Comparison of ENCODE assay signal across 21 cellular contexts in the genomic region with DNA sequence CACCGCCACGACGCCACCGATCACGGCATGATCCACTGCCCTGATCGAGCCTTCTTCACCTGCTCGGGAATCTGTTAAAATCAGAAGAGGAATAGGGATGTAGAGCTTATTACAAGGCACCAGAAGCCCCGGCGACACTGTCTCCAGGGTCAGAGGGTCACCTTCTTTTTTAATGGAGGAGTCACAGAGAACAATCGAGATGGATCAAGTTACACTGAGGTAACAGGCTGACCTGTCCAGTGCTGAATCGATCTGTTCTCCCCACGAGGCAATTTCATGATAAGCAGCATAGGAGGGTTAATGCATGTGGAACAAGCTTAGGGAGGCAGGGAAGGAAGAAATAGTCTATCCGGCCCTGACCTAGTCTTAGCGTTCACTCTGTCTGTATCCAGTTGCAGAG.
"Had no signal": no experiment of that assay in that cellular context is flagged by ENCODE, and none has a peak within 500 bp of the region (broad histone marks: within the 10 kb centered on the region; RNA-seq: fewer than 3 reads in every experiment).

No MANE protein-coding gene starts in this region.

- H3K4me1 Mint-ChIP-seq: stimulated activated naive B cell treated with anti-CD40 and anti-IgM and Interleukin-4, amounts not matched to agents 10 μg/mL and 1 μg/mL and 100 μg/mL, for 72 hours had no signal

- DNase-seq: colonic mucosa; effector CD8-positive, alpha-beta T cell; endodermal cell; foreskin fibroblast; hypothalamus; left ventricle myocardium superior; lower lobe of right lung; pancreas; retina; right lobe of liver; small intestine; stimulated activated CD4-positive, alpha-beta T cell treated with anti-CD3 and anti-CD28 coated beads, Interleukin-15, amount 100 ng/mL, for 24 hours; stimulated activated CD4-positive, alpha-beta T cell treated with anti-CD3 and anti-CD28 coated beads, Interleukin-2, amount 100 ng/mL, for 48 hours; stimulated activated naive B cell treated with anti-CD40 and anti-IgM and Interleukin-4, amounts not matched to agents 10 μg/mL and 1 μg/mL and 100 μg/mL, for 72 hours; upper lobe of right lung; uterus had no signal

- H3K36me3 Mint-ChIP-seq: natural killer cell treated with Interleukin-12 subunit alpha and Interleukin-12 subunit beta and Interleukin-15 and Interleukin-18, amount 100 ng/mL, for 72 hours; stimulated activated naive B cell treated with anti-CD40 and anti-IgM and Interleukin-4, amounts not matched to agents 10 μg/mL and 1 μg/mL and 100 μg/mL, for 72 hours had no signal

- H3K9me3 Mint-ChIP-seq: dendritic cell treated with granulocyte-macrophage colony-stimulating factor and Interleukin-4, amounts not matched to agents 40 ng/mL and 50 ng/mL, for 4 days; endodermal cell; natural killer cell treated with Interleukin-12 subunit alpha and Interleukin-12 subunit beta and Interleukin-15 and Interleukin-18, amount 100 ng/mL, for 72 hours; stimulated activated naive B cell treated with anti-CD40 and anti-IgM and Interleukin-4, amounts not matched to agents 10 μg/mL and 1 μg/mL and 100 μg/mL, for 72 hours; stimulated activated naive CD8-positive, alpha-beta T cell treated with anti-CD3 and anti-CD28 coated beads, Interleukin-15, Interleukin-2, amounts not matched to agents 100 ng/mL and 50 ng/mL, for 24 hours had no signal

- H3K27ac Mint-ChIP-seq: dendritic cell treated with granulocyte-macrophage colony-stimulating factor and Interleukin-4, amounts not matched to agents 40 ng/mL and 50 ng/mL, for 4 days; endodermal cell; natural killer cell treated with Interleukin-12 subunit alpha and Interleukin-12 subunit beta and Interleukin-15 and Interleukin-18, amount 100 ng/mL, for 72 hours; stimulated activated naive B cell treated with anti-CD40 and anti-IgM and Interleukin-4, amounts not matched to agents 10 μg/mL and 1 μg/mL and 100 μg/mL, for 72 hours; stimulated activated naive CD8-positive, alpha-beta T cell treated with anti-CD3 and anti-CD28 coated beads, Interleukin-15, Interleukin-2, amounts not matched to agents 100 ng/mL and 50 ng/mL, for 24 hours had no signal

- H3K4me3 Mint-ChIP-seq: dendritic cell treated with granulocyte-macrophage colony-stimulating factor and Interleukin-4, amounts not matched to agents 40 ng/mL and 50 ng/mL, for 4 days; endodermal cell; natural killer cell treated with Interleukin-12 subunit alpha and Interleukin-12 subunit beta and Interleukin-15 and Interleukin-18, amount 100 ng/mL, for 72 hours; stimulated activated naive B cell treated with anti-CD40 and anti-IgM and Interleukin-4, amounts not matched to agents 10 μg/mL and 1 μg/mL and 100 μg/mL, for 72 hours; stimulated activated naive CD8-positive, alpha-beta T cell treated with anti-CD3 and anti-CD28 coated beads, Interleukin-15, Interleukin-2, amounts not matched to agents 100 ng/mL and 50 ng/mL, for 24 hours had no signal

- ATAC-seq: esophagus mucosa; gastroesophageal sphincter; left ventricle myocardium superior; lower lobe of right lung; natural killer cell treated with Interleukin-12 subunit alpha and Interleukin-12 subunit beta and Interleukin-15 and Interleukin-18, amount 100 ng/mL, for 72 hours; pancreas; right lobe of liver; stimulated activated naive B cell treated with anti-CD40 and anti-IgM and Interleukin-4, amounts not matched to agents 10 μg/mL and 1 μg/mL and 100 μg/mL, for 72 hours; upper lobe of right lung had no signal

- H3K27me3 Mint-ChIP-seq: dendritic cell treated with granulocyte-macrophage colony-stimulating factor and Interleukin-4, amounts not matched to agents 40 ng/mL and 50 ng/mL, for 4 days; stimulated activated naive B cell treated with anti-CD40 and anti-IgM and Interleukin-4, amounts not matched to agents 10 μg/mL and 1 μg/mL and 100 μg/mL, for 72 hours; stimulated activated naive CD8-positive, alpha-beta T cell treated with anti-CD3 and anti-CD28 coated beads, Interleukin-15, Interleukin-2, amounts not matched to agents 100 ng/mL and 50 ng/mL, for 24 hours had no signal
